In the genomic region with DNA sequence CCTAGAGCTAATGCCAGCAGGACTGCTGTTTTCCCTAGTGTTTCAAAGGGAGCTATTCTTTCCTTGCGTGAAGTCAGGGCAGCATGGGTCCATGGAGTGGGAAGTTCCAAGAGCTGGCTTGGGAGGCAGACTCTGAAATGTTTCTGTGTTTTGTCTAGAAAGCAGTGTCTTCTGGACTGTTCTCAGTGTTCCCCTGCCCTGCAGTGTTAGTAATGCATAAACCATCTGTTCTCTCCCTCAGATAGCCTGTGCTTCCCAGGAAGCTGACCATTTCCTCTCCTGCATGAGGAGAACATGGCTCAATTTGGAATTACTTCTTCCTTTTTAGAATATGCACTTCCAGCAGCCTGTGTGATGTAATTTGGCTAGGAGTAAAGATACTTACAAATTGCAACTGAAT, we compare ENCODE assay signal across 22 cellular contexts.
DNase-seq lines count a peak whose midpoint lies in the region; TF ChIP-seq lines count a peak whose summit lies in the region.
"Had no signal": no experiment of that assay in that cellular context is flagged by ENCODE, and none has a peak within 500 bp of the region (broad histone marks: within the 10 kb centered on the region; RNA-seq: fewer than 3 reads in every experiment).

No MANE protein-coding gene starts in this region.

- H3K4me1 ChIP-seq in OCI-LY3 (ENCODE audit: low read length), result peaks cover 80% of the 10 kb centered on the region
- H3K4me1 ChIP-seq in smooth muscle cell (ENCODE audit: low read depth), result no peaks in the 10 kb centered on the region
- H3K4me1 ChIP-seq: BLaER1, HAP-1, Peyer's patch had no signal

- DNase-seq in G401 (ENCODE audit: low spot score), result peak; percentile 38
- DNase-seq in fibroblast of mammary gland (ENCODE audit: low read depth), result peak; percentile 5
- peak; percentile 5 for DNase-seq in medulla oblongata (ENCODE audit: extremely low spot score)
- no peak for DNase-seq in Ammon's horn (ENCODE audit: low spot score)
- DNase-seq in activated CD4-positive, alpha-beta T cell treated with anti-CD3 and anti-CD28 coated beads for 48 hours, result no peak
- DNase-seq in smooth muscle cell (lab: John Stamatoyannopoulos, UW; ENCODE audit: unreplicated experiment), result no peak
- DNase-seq: CD4-positive, alpha-beta T cell; COR-L47; DND-41; KBM-7; NCI-H1105; NCI-H2029 treated with DMSO at 0.1 percent for 48 hours; NCI-H2171; NCI-H524 treated with DMSO at 0.1 percent for 48 hours; NCI-H82; Peyer's patch had no signal

- 81% methylated on average over 1 of the region's 1 CpG for WGBS in smooth muscle cell (ENCODE audit: low lambda C conversion rate)

- in situ Hi-C loops in G401 (cut with HindIII; ENCODE audit: low sequenced_read_pairs), result no loop called here

- H3K9me3 ChIP-seq in OCI-LY3 (ENCODE audit: insufficient read depth, low read length), result no peaks in the 10 kb centered on the region
- no peaks in the 10 kb centered on the region for H3K9me3 ChIP-seq in smooth muscle cell (replicated peaks; ENCODE audit: low read depth)
- H3K9me3 ChIP-seq: BLaER1, HAP-1, Peyer's patch, SJSA1 had no signal

- H3K4me2 ChIP-seq in OCI-LY3 (ENCODE audit: low read length) (no peak overlapping the region), smooth muscle cell (no peak overlapping the region)
- H3K4me2 ChIP-seq: BLaER1, GM23338 had no signal

- no peak overlapping the region for H2AFZ ChIP-seq in OCI-LY3 (ENCODE audit: low read depth, low read length)
- H2AFZ ChIP-seq in smooth muscle cell (ENCODE audit: low read depth), result no peak overlapping the region
- H2AFZ ChIP-seq: GM23338 had no signal

- H3K4me3 ChIP-seq in OCI-LY3 (ENCODE audit: low read length) (no peak overlapping the region), fibroblast of mammary gland (ENCODE audit: control insufficient read depth, low read depth, low read length) (no peak overlapping the region), smooth muscle cell (no peak overlapping the region)
- H3K4me3 ChIP-seq: BLaER1, GM23338, HAP-1, Peyer's patch, SJSA1 had no signal

- no peaks in the 10 kb centered on the region for H3K36me3 ChIP-seq in OCI-LY3 (replicated peaks; ENCODE audit: low read depth, low read length)
- no peaks in the 10 kb centered on the region for H3K36me3 ChIP-seq in smooth muscle cell (ENCODE audit: low read depth)
- H3K36me3 ChIP-seq: BLaER1, HAP-1, Peyer's patch, SJSA1 had no signal

- H4K20me1 ChIP-seq in OCI-LY3 (ENCODE audit: insufficient read depth, low read length) (no peaks in the 10 kb centered on the region), smooth muscle cell (ENCODE audit: low read depth) (no peaks in the 10 kb centered on the region)
- H4K20me1 ChIP-seq: BLaER1 had no signal

- H3K9ac ChIP-seq in OCI-LY3 (ENCODE audit: low read length) (no peak overlapping the region), smooth muscle cell (ENCODE audit: low read depth) (no peak overlapping the region)
- H3K9ac ChIP-seq: BLaER1 had no signal

- H3K27ac ChIP-seq in OCI-LY3 (ENCODE audit: low read length) (peak overlapping the region; percentile 20; the same call in 1 of the 2 replicates), smooth muscle cell (ENCODE audit: low read depth) (no peak overlapping the region)
- H3K27ac ChIP-seq: BLaER1, HL-60, Peyer's patch, SJSA1 had no signal

- H3K79me2 ChIP-seq in OCI-LY3 (ENCODE audit: low read length) (no peaks in the 10 kb centered on the region), smooth muscle cell (ENCODE audit: low read depth) (no peaks in the 10 kb centered on the region)

- H3K27me3 ChIP-seq in OCI-LY3 (ENCODE audit: low read depth, low read length) (no peaks in the 10 kb centered on the region), smooth muscle cell (ENCODE audit: low read depth) (peaks cover 8% of the 10 kb centered on the region)
- H3K27me3 ChIP-seq: BLaER1, Peyer's patch had no signal

- H3F3A ChIP-seq in smooth muscle cell (ENCODE audit: low read depth), result no peaks in the 10 kb centered on the region

- TF ChIP-seq CTCF in OCI-LY3 (IDR thresholded peaks at IDR 0.05; ENCODE audit: low read depth, low read length), result no peak
- no peak for TF ChIP-seq CTCF in fibroblast of mammary gland (conservative IDR thresholded peaks at IDR 0.05; ENCODE audit: control insufficient read depth, insufficient read depth, low read depth, low read length)
- TF ChIP-seq CTCF in smooth muscle cell (IDR thresholded peaks at IDR 0.05; ENCODE audit: borderline replicate concordance, insufficient read depth, poor library complexity, severe bottlenecking), result no peak

Comparison
In these comparisons a context has a peak if more than half of its experiments do, and no peak if none do; other contexts are left out.
1. DNase-seq: peak in G401 (single experiment), fibroblast of mammary gland (single experiment) and medulla oblongata (single experiment); none in Ammon's horn (single experiment), activated CD4-positive, alpha-beta T cell treated with anti-CD3 and anti-CD28 coated beads for 48 hours (single experiment) and smooth muscle cell (single experiment).